Comparison of ENCODE assay signal across 16 cellular contexts in the genomic region with DNA sequence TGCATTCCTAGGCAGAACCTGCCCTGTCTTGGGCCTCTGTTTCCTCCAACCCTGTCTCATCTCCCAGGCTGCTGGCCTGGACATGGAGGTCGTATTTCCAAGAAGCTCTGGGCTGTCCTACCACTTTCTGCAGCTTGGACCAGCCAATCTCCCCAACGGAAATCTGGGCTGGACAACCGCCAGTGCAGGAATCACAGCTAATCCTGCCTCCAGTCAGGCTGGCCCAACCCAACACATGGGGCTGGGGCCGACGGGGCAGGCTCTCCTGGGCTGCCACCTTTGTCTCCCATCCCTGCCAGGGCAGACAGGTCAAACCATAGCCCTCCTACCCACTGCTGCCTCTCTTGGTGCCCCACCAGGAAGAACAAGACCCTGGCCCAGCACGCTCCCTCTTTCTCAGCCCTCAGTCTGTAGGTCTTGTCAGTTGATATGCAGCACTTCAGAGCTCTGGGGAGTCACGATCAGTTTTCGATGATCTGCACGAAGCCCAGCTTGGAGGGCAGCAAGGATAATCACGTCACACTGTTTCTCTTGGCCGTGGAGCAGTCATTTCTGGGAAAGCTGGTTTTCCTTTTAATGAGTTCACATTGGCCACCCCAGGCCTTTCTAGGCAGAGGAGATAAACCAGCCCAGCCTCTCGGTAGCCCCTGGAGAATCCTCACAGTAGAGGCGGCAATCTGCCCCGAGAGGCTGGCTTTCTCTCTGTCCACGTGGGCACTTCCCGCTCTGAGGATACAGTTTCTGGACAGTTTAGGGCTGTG.
DNase-seq lines count a peak whose midpoint lies in the region; ATAC-seq and TF ChIP-seq lines count a peak whose summit lies in the region.
"Had no signal": no experiment of that assay in that cellular context is flagged by ENCODE, and none has a peak within 500 bp of the region (broad histone marks: within the 10 kb centered on the region; RNA-seq: fewer than 3 reads in every experiment).

No MANE protein-coding gene starts in this region.

- intact Hi-C loops in testis (cut with DNase I; ENCODE audit: low total_unique reads), result no loop called here

- DNase-seq in M059J (ENCODE audit: low read depth) (peak; percentile 17), choroid plexus epithelial cell (ENCODE audit: low read depth) (peak; percentile 39), hepatic stellate cell (ENCODE audit: low spot score) (peak; percentile 41), testis (peak; percentile 42), HCEC 1CT (no peak), NOMO-1 treated with DMSO at 0.1 percent for 48 hours (lab: John Stamatoyannopoulos, UW; ENCODE audit: unreplicated experiment) (no peak)
- DNase-seq: activated CD4-positive, alpha-beta T cell treated with anti-CD3 and anti-CD28 coated beads, Interleukin-2, amount 50 U/mL, for 4 hours; amygdala; esophagus squamous epithelium; Kasumi-1; NCI-H146; NCI-H446 treated with DMSO at 0.1 percent for 48 hours; small intestine had no signal

- H3K9me3 ChIP-seq in testis, result no peaks in the 10 kb centered on the region
- H3K9me3 ChIP-seq: esophagus squamous epithelium had no signal

- H3K4me1 ChIP-seq in testis, result peaks cover 13% of the 10 kb centered on the region

- H3K27ac ChIP-seq in testis, result no peak overlapping the region
- H3K27ac ChIP-seq: esophagus squamous epithelium, SK-N-MC had no signal

- WGBS in testis, 2 donors, result 58 to 72% methylated on average over 16 of the region's 16 CpGs

- no peaks in the 10 kb centered on the region for H3K36me3 ChIP-seq in testis (ENCODE audit: low read depth, missing control alignments)
- H3K36me3 ChIP-seq: esophagus squamous epithelium had no signal

- no peak for ATAC-seq in HG03175 (IDR thresholded peaks at IDR 0.05; ENCODE audit: unreplicated experiment)

- TF ChIP-seq CTCF in choroid plexus epithelial cell (conservative IDR thresholded peaks at IDR 0.05; ENCODE audit: low read depth, low read length) (no peak), testis (IDR thresholded peaks at IDR 0.05) (no peak)

- no peaks in the 10 kb centered on the region for H3K27me3 ChIP-seq in testis

- H3K4me3 ChIP-seq in choroid plexus epithelial cell (ENCODE audit: low read depth, low read length) (no peak overlapping the region), testis (no peak overlapping the region)
- H3K4me3 ChIP-seq: dorsolateral prefrontal cortex, esophagus squamous epithelium, SK-N-MC had no signal

- no peak for TF ChIP-seq POLR2A in testis (IDR thresholded peaks at IDR 0.05)

Comparison
In these comparisons a context has a peak if more than half of its experiments do, and no peak if none do; other contexts are left out.
1. DNase-seq: peak in M059J (single experiment), choroid plexus epithelial cell (single experiment), hepatic stellate cell (single experiment) and testis (single experiment); none in HCEC 1CT (single experiment) and NOMO-1 treated with DMSO at 0.1 percent for 48 hours (single experiment).